In genomic region chr11:1959786-1960185, GRCh38 we compare ENCODE assay signal across 28 cellular contexts. TPM values are rescaled to one million over a fixed set of nuclear protein-coding genes. Genes with fewer than 3 reads are reported as not detected.
DNase-seq lines count a peak whose midpoint lies in the region; ATAC-seq and TF ChIP-seq lines count a peak whose summit lies in the region.
"Had no signal": no experiment of that assay in that cellular context is flagged by ENCODE, and none has a peak within 500 bp of the region (broad histone marks: within the 10 kb centered on the region; RNA-seq: fewer than 3 reads in every experiment).

No MANE protein-coding gene starts in this region.

- no peaks in the 10 kb centered on the region for H3K36me3 ChIP-seq in left ventricle myocardium inferior
- no peaks in the 10 kb centered on the region for H3K36me3 ChIP-seq in ovary
- no peaks in the 10 kb centered on the region for H3K36me3 ChIP-seq in upper lobe of right lung
- H3K36me3 ChIP-seq in CD4-positive, alpha-beta memory T cell (ENCODE audit: insufficient read depth, low read length) = no peaks in the 10 kb centered on the region
- no peaks in the 10 kb centered on the region for H3K36me3 ChIP-seq in osteoblast (ENCODE audit: insufficient read depth, low read length)
- H3K36me3 ChIP-seq: BE2C had no signal

- no peak for TF ChIP-seq EP300 in ovary (IDR thresholded peaks at IDR 0.05)

- no peaks in the 10 kb centered on the region for H3K4me1 Mint-ChIP-seq in activated CD4-positive, alpha-beta T cell treated with anti-CD3 and anti-CD28 coated beads for 36 hours
- no peaks in the 10 kb centered on the region for H3K4me1 Mint-ChIP-seq in CD4-positive, alpha-beta memory T cell
- H3K4me1 Mint-ChIP-seq: CD14-positive monocyte had no signal

- H3K4me3 Mint-ChIP-seq in activated CD4-positive, alpha-beta T cell treated with anti-CD3 and anti-CD28 coated beads for 36 hours = no peak overlapping the region
- H3K4me3 Mint-ChIP-seq in CD4-positive, alpha-beta memory T cell = no peak overlapping the region
- H3K4me3 Mint-ChIP-seq: CD14-positive monocyte had no signal

- H4K20me1 ChIP-seq in osteoblast (ENCODE audit: insufficient read depth, low read length) = no peaks in the 10 kb centered on the region

- H2AFZ ChIP-seq in osteoblast (ENCODE audit: low read length) = no peak overlapping the region
- H2AFZ ChIP-seq: PC-9 had no signal

- intact Hi-C loops in activated CD4-positive, alpha-beta T cell treated with anti-CD3 and anti-CD28 coated beads for 36 hours (cut with DNase I, micrococcal nuclease) = no loop called here
- intact Hi-C loops in Right ventricle myocardium superior (cut with DNase I) (no loop called here), left ventricle myocardium inferior (cut with micrococcal nuclease) (no loop called here), ovary (cut with DNase I) (no loop called here), upper lobe of right lung (cut with DNase I) (no loop called here)
- intact Hi-C loops in CD4-positive, alpha-beta memory T cell (cut with micrococcal nuclease) = no loop called here

- H3K9me3 ChIP-seq in left ventricle myocardium inferior (replicated peaks) = no peaks in the 10 kb centered on the region
- no peaks in the 10 kb centered on the region for H3K9me3 ChIP-seq in ovary
- no peaks in the 10 kb centered on the region for H3K9me3 ChIP-seq in upper lobe of right lung
- no peaks in the 10 kb centered on the region for H3K9me3 ChIP-seq in CD4-positive, alpha-beta memory T cell (ENCODE audit: control insufficient read depth in 1 of 2, low read length in 2 of 2)
- no peaks in the 10 kb centered on the region for H3K9me3 ChIP-seq in osteoblast (ENCODE audit: low read depth, low read length)
- H3K9me3 ChIP-seq: BE2C had no signal

- POLR2A ChIA-PET in activated CD4-positive, alpha-beta T cell treated with anti-CD3 and anti-CD28 coated beads for 36 hours (lab: Charles Lee) = no interaction called here
- POLR2A ChIA-PET in CD4-positive, alpha-beta memory T cell (lab: Charles Lee; ENCODE audit: partially characterized antibody) = no interaction called here

- H3K27ac ChIP-seq in left ventricle myocardium inferior (replicated peaks) (no peak overlapping the region), ovary (no peak overlapping the region), upper lobe of right lung (no peak overlapping the region), osteoblast (ENCODE audit: low read depth, low read length) (no peak overlapping the region)
- no peak overlapping the region for H3K27ac ChIP-seq in CD4-positive, alpha-beta memory T cell (ENCODE audit: low read depth, low read length)
- H3K27ac ChIP-seq: 22Rv1, PC-9 had no signal

- H3K4me2 ChIP-seq in osteoblast (ENCODE audit: insufficient read depth, low read length) = no peak overlapping the region
- H3K4me2 ChIP-seq: PC-9 had no signal

- H3K79me2 ChIP-seq in osteoblast (ENCODE audit: insufficient read depth, low read length) = no peaks in the 10 kb centered on the region

- no peak overlapping the region for H3K4me3 ChIP-seq in left ventricle myocardium inferior
- no peak overlapping the region for H3K4me3 ChIP-seq in ovary
- H3K4me3 ChIP-seq in upper lobe of right lung = no peak overlapping the region
- no peak overlapping the region for H3K4me3 ChIP-seq in CD4-positive, alpha-beta memory T cell (ENCODE audit: low read length in 2 of 2)
- H3K4me3 ChIP-seq in osteoblast (ENCODE audit: insufficient read depth, low read length) = no peak overlapping the region
- H3K4me3 ChIP-seq: PC-9 had no signal

- no peak for ATAC-seq in activated CD4-positive, alpha-beta T cell treated with anti-CD3 and anti-CD28 coated beads for 36 hours
- no peak for ATAC-seq in Right ventricle myocardium superior (ENCODE audit: poor library complexity)
- no peak for ATAC-seq in upper lobe of right lung
- ATAC-seq: HepG2 had no signal

- no peak overlapping the region for H3K27ac Mint-ChIP-seq in activated CD4-positive, alpha-beta T cell treated with anti-CD3 and anti-CD28 coated beads for 36 hours
- H3K27ac Mint-ChIP-seq in CD4-positive, alpha-beta memory T cell = no peak overlapping the region
- H3K27ac Mint-ChIP-seq: CD14-positive monocyte had no signal

- no peaks in the 10 kb centered on the region for H3K4me1 ChIP-seq in left ventricle myocardium inferior
- H3K4me1 ChIP-seq in ovary (ENCODE audit: insufficient read depth) = no peaks in the 10 kb centered on the region
- H3K4me1 ChIP-seq in upper lobe of right lung = no peaks in the 10 kb centered on the region
- H3K4me1 ChIP-seq in CD4-positive, alpha-beta memory T cell (ENCODE audit: insufficient read depth, low read length) = no peaks in the 10 kb centered on the region
- no peaks in the 10 kb centered on the region for H3K4me1 ChIP-seq in osteoblast (ENCODE audit: insufficient read depth, low read length)
- H3K4me1 ChIP-seq: BE2C had no signal

- CTCF ChIA-PET in activated CD4-positive, alpha-beta T cell treated with anti-CD3 and anti-CD28 coated beads for 36 hours (lab: Charles Lee) = no interaction called here
- CTCF ChIA-PET in CD4-positive, alpha-beta memory T cell (lab: Charles Lee; ENCODE audit: partially characterized antibody) = no interaction called here

- peak; percentile 1 for DNase-seq in activated CD4-positive, alpha-beta T cell treated with anti-CD3 and anti-CD28 coated beads for 36 hours
- DNase-seq in activated CD4-positive, alpha-beta T cell treated with anti-CD3 and anti-CD28 coated beads for 4 hours = no peak
- DNase-seq in Right ventricle myocardium superior (peak; percentile 12), left ventricle myocardium inferior (no peak), ovary (peak in 3 of 5 donors; percentile 14 to 30 (median 16)), upper lobe of right lung (peak; percentile 6), osteoblast (ENCODE audit: insufficient read length, low spot score, missing footprints) (no peak)
- no peak for DNase-seq in CD4-positive, alpha-beta memory T cell
- DNase-seq: ACHN, BE2C, Calu3, DMS153, H7, Karpas-422, NCI-H1092, NCI-H1417 treated with DMSO at 0.1 percent for 48 hours, NCI-H1694 treated with DMSO at 0.1 percent for 48 hours, NCI-H2081, NCI-H2227 treated with DMSO at 0.1 percent for 48 hours, NCI-H526 treated with DMSO at 0.1 percent for 48 hours, PC-9, RPMI8226, SHP77 treated with DMSO at 0.1 percent for 48 hours had no signal

- 89% methylated on average over 5 of the region's 17 CpGs; no CpG with 5 or more reads in 2 of the 3 donors for whole genome bisulfite sequencing in ovary, 3 donors

- no peaks in the 10 kb centered on the region for H3K9me3 Mint-ChIP-seq in activated CD4-positive, alpha-beta T cell treated with anti-CD3 and anti-CD28 coated beads for 36 hours (ENCODE audit: low read depth)
- no peaks in the 10 kb centered on the region for H3K9me3 Mint-ChIP-seq in CD4-positive, alpha-beta memory T cell
- H3K9me3 Mint-ChIP-seq: CD14-positive monocyte had no signal

- H3K27me3 Mint-ChIP-seq in activated CD4-positive, alpha-beta T cell treated with anti-CD3 and anti-CD28 coated beads for 36 hours = no peaks in the 10 kb centered on the region
- H3K27me3 Mint-ChIP-seq in CD4-positive, alpha-beta memory T cell = no peaks in the 10 kb centered on the region

- H3K36me3 Mint-ChIP-seq in activated CD4-positive, alpha-beta T cell treated with anti-CD3 and anti-CD28 coated beads for 36 hours (ENCODE audit: low read depth) = no peaks in the 10 kb centered on the region
- no peaks in the 10 kb centered on the region for H3K36me3 Mint-ChIP-seq in CD4-positive, alpha-beta memory T cell
- H3K36me3 Mint-ChIP-seq: CD14-positive monocyte had no signal

- no peak for TF ChIP-seq POLR2A in ovary (IDR thresholded peaks at IDR 0.05)

- TF ChIP-seq CTCF in left ventricle myocardium inferior (IDR thresholded peaks at IDR 0.05; ENCODE audit: borderline replicate concordance) (no peak), ovary (IDR thresholded peaks at IDR 0.05) (no peak), upper lobe of right lung (IDR thresholded peaks at IDR 0.05) (no peak), osteoblast (IDR thresholded peaks at IDR 0.05; ENCODE audit: extremely low read depth, low read depth, low read length) (no peak)

- no peaks in the 10 kb centered on the region for H3K27me3 ChIP-seq in left ventricle myocardium inferior (ENCODE audit: low read depth)
- no peaks in the 10 kb centered on the region for H3K27me3 ChIP-seq in ovary
- no peaks in the 10 kb centered on the region for H3K27me3 ChIP-seq in upper lobe of right lung
- H3K27me3 ChIP-seq in CD4-positive, alpha-beta memory T cell (ENCODE audit: insufficient read depth, low read length) = no peaks in the 10 kb centered on the region
- H3K27me3 ChIP-seq in osteoblast (ENCODE audit: insufficient read depth, low read length) = no peaks in the 10 kb centered on the region
- H3K27me3 ChIP-seq: BE2C had no signal

RNA-seq across cellular contexts. Expression of gene MRPL23, which starts 12.7 kb away (rescaled TPM):
- total RNA-seq in activated CD4-positive, alpha-beta T cell treated with anti-CD3 and anti-CD28 coated beads for 36 hours = 100 to 1,000 TPM; 106 to 137 TPM
- total RNA-seq in Right ventricle myocardium superior (99.3 TPM), left ventricle myocardium inferior (93.6 TPM), ovary (100 to 1,000 TPM in 2 of 7 donors, 10 to 100 TPM in 5; 33.2 to 145 (median 86.7) TPM), upper lobe of right lung (58.6 TPM), osteoblast (84.9 and 94.5 TPM in 2 replicates)
- polyA plus RNA-seq in ovary = 100 to 1,000 TPM in 1 of 2 donors, 10 to 100 TPM in 1; 21.7 to 106 TPM
- total RNA-seq in CD4-positive, alpha-beta memory T cell = 10 to 100 TPM; 43.9 to 51.0 TPM
- 10 to 100 TPM; 15.2 to 45.8 TPM for polyA plus RNA-seq in CD4-positive, alpha-beta memory T cell

RNA-seq across cellular contexts. Expression of gene H19, which starts 37.9 kb away (rescaled TPM):
- total RNA-seq in activated CD4-positive, alpha-beta T cell treated with anti-CD3 and anti-CD28 coated beads for 36 hours = not detected
- total RNA-seq in Right ventricle myocardium superior = 420 TPM
- 634 TPM for total RNA-seq in left ventricle myocardium inferior
- total RNA-seq in ovary = 1,000 to 10,000 TPM in 3 of 7 donors, 100 to 1,000 TPM in 4; 113 to 2,888 (median 765) TPM
- polyA plus RNA-seq in ovary = 100 to 1,000 TPM; 315 to 601 TPM
- 55.8 TPM for total RNA-seq in upper lobe of right lung
- not detected for total RNA-seq in CD4-positive, alpha-beta memory T cell
- not detected for polyA plus RNA-seq in CD4-positive, alpha-beta memory T cell
- total RNA-seq in osteoblast = 4.3 and 9.4 TPM in 2 replicates
- polyA plus RNA-seq: CD14-positive monocyte had no signal

RNA-seq across cellular contexts. Expression of gene TNNT3, which starts 40.3 kb away (rescaled TPM):
- 1 to 10 TPM; 2.1 TPM for total RNA-seq in activated CD4-positive, alpha-beta T cell treated with anti-CD3 and anti-CD28 coated beads for 36 hours
- total RNA-seq in Right ventricle myocardium superior = 35.7 TPM
- total RNA-seq in left ventricle myocardium inferior = 30.7 TPM
- total RNA-seq in ovary = 1 to 10 TPM in 4 of 7 donors, not detected in 3; 1.4 to 5.7 (median 2.0) TPM
- 1 to 10 TPM in 1 of 2 donors, under 1 TPM in 1; 0.22 to 9.0 TPM for polyA plus RNA-seq in ovary
- total RNA-seq in upper lobe of right lung = 0.43 TPM
- 10 to 100 TPM in 1 of 2 experiments, 1 to 10 TPM in 1; 9.3 to 10.5 TPM for total RNA-seq in CD4-positive, alpha-beta memory T cell
- not detected for polyA plus RNA-seq in CD4-positive, alpha-beta memory T cell
- total RNA-seq in osteoblast = not detected in 2 replicates
- total RNA-seq: Calu3, H7, HepG2, HT-29, NCI-H460, PC-9 had no signal
- polyA plus RNA-seq: CD14-positive monocyte, HepG2 had no signal

Comparison
In these comparisons a context has a peak if more than half of its experiments do, and no peak if none do; other contexts are left out.
1. DNase-seq: peak in activated CD4-positive, alpha-beta T cell treated with anti-CD3 and anti-CD28 coated beads for 36 hours (single experiment), Right ventricle myocardium superior (single experiment), ovary (3 of 5) and upper lobe of right lung (single experiment); none in activated CD4-positive, alpha-beta T cell treated with anti-CD3 and anti-CD28 coated beads for 4 hours (0 of 2), left ventricle myocardium inferior (single experiment), CD4-positive, alpha-beta memory T cell (0 of 5) and osteoblast (single experiment).